In the genomic region with DNA sequence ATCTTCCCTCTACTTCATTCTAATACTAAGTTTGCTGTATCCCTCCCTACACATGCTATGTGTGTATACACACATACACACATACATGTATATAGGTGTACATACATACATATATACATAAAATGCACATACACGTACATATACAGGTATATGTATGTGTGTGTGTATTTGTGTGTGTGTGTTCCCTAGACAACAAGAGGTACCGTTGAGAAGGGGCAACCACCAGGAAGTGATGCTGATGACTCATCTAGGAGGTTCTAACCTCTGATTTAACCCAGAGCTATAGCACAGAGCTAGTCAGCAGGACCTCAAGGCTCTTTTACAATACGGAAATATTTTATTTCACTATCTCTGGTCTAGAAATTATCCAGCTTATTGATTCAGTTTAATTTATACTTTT, we compare ENCODE assay signal across 9 cellular contexts.
DNase-seq lines count a peak whose midpoint lies in the region; ATAC-seq and TF ChIP-seq lines count a peak whose summit lies in the region.
"Had no signal": no experiment of that assay in that cellular context is flagged by ENCODE, and none has a peak within 500 bp of the region (broad histone marks: within the 10 kb centered on the region; RNA-seq: fewer than 3 reads in every experiment).

No MANE protein-coding gene starts in this region.

- H3K27ac ChIP-seq in gastroesophageal sphincter: no peak overlapping the region

- H3K4me1 ChIP-seq in gastroesophageal sphincter: peaks cover 13 to 33% (median 19%) of the 10 kb centered on the region in 3 donors

- 33 to 55% methylated on average over 3 of the region's 3 CpGs for WGBS in gastroesophageal sphincter (ENCODE audit: low coverage in 1 of 2), 2 donors

- no peak for TF ChIP-seq EP300 in gastroesophageal sphincter (IDR thresholded peaks at IDR 0.05)

- no peak for TF ChIP-seq POLR2A in gastroesophageal sphincter (IDR thresholded peaks at IDR 0.05)

- H3K4me3 ChIP-seq in gastroesophageal sphincter: no peak overlapping the region
- H3K4me3 ChIP-seq: skin epidermis had no signal

- no peaks in the 10 kb centered on the region for H3K9me3 ChIP-seq in gastroesophageal sphincter

- no peaks in the 10 kb centered on the region for H3K36me3 ChIP-seq in gastroesophageal sphincter

- TF ChIP-seq CTCF in gastroesophageal sphincter (IDR thresholded peaks at IDR 0.05): no peak

- DNase-seq in GF-D8 (lab: John Stamatoyannopoulos, UW): peak; percentile 28
- peak; percentile 82 for DNase-seq in HT-29 (ENCODE audit: low spot score)
- peak; percentile 17 for DNase-seq in activated CD4-positive, alpha-beta T cell treated with anti-CD3 and anti-CD28 coated beads for 1 hour
- peak; percentile 26 for DNase-seq in foreskin melanocyte
- no peak for DNase-seq in mesenteric fat pad (ENCODE audit: low spot score)
- no peak for DNase-seq in 8988T

- no peaks in the 10 kb centered on the region for H3K27me3 ChIP-seq in gastroesophageal sphincter

- ATAC-seq in GM21423 (IDR thresholded peaks at IDR 0.05; ENCODE audit: unreplicated experiment): peak; percentile 83
- no peak for ATAC-seq in gastroesophageal sphincter

Comparison
In these comparisons a context has a peak if more than half of its experiments do, and no peak if none do; other contexts are left out.
1. DNase-seq: peak in GF-D8 (single experiment), HT-29 (single experiment), activated CD4-positive, alpha-beta T cell treated with anti-CD3 and anti-CD28 coated beads for 1 hour (single experiment) and foreskin melanocyte (single experiment); none in mesenteric fat pad (single experiment) and 8988T (single experiment).